Comparison of ENCODE assay signal across 1 cellular context in genomic region chr11:134223066-134223465, GRCh38.
TF ChIP-seq lines count a peak whose summit lies in the region.

No MANE protein-coding gene starts in this region.

TF ChIP-seq in GM12878, 131 proteins besides CTCF, POLR2A, EP300 and RAD21:
- TF ChIP-seq TCF3 (IDR thresholded peaks at IDR 0.05; ENCODE audit: borderline replicate concordance, insufficient read depth, low read depth, low read length) (no peak), MXI1 (IDR thresholded peaks at IDR 0.05; ENCODE audit: low read depth, low read length) (0 out of 2 replicates have a peak, but pooled peaks have one; percentile 26)
